Comparison of ENCODE assay signal across 8 cellular contexts in the genomic region with DNA sequence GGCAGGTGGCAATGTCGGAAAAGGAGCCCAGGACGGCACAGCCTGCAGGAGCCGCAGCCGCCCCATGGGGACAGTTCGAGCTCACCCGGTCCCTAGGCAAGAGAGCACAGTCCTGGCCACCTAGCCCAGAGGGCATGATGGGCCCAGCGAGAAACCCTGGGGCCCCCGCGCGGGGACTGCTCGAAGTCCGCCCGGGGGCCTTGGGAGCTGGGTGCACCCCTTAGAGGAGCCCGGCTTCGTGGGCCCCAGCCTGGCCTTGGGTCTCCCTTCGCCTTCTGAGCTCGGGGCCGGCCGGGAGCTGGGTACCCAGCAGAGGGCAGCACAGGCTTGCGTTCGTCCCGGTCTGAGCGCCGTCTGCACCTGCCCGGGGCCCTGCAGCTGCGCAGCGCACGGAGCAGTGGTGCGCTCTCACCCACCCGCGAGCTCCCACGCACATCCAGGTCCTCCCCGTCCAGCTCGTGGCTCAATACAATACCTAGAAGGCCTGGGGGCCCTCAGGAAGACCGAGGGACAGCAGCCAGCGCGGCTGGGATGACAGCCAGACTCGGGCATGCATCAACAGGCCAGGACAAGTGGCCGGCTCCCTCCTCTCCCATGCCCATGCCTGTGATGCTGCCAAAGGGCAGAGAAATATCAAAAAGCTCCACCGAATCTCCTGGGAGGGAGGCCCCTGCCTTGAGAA.
DNase-seq lines count a peak whose midpoint lies in the region; ATAC-seq, FAIRE-seq and TF ChIP-seq lines count a peak whose summit lies in the region.

No MANE protein-coding gene starts in this region.

- H3K9me3 Mint-ChIP-seq in activated CD4-positive, alpha-beta T cell treated with anti-CD3 and anti-CD28 coated beads, Interleukin-2, amount 10 ng/mL, durations not matched to agents 24 days and 14 days: no peaks in the 10 kb centered on the region

- no peak overlapping the region for H3K27ac Mint-ChIP-seq in activated CD4-positive, alpha-beta T cell treated with anti-CD3 and anti-CD28 coated beads, Interleukin-2, amount 10 ng/mL, durations not matched to agents 24 days and 14 days

- TF ChIP-seq CTCF in colonic mucosa (IDR thresholded peaks at IDR 0.05): peak; percentile 75
- peak; percentile 97 for TF ChIP-seq CTCF in HepG2 (CRISPR knock-in tag; IDR thresholded peaks at IDR 0.05)

- FAIRE-seq in HepG2 (lab: Jason Lieb, UNC): no peak

- in situ Hi-C loops in HepG2 (cut with HindIII; ENCODE audit: extremely low pct_ligation_motif_present, low pct_unique_long_range_greater_than_20kb): loop anchor here (25.0 kb wide), 1 partner anchor 856 kb away; no protein-coding TSS in a partner anchor

- H3K9me3 ChIP-seq in colonic mucosa: no peaks in the 10 kb centered on the region
- no peaks in the 10 kb centered on the region for H3K9me3 ChIP-seq in HepG2 (ENCODE audit: low read length)

- H3K4me1 ChIP-seq in colonic mucosa (peaks cover 6% of the 10 kb centered on the region), HepG2 (ENCODE audit: insufficient read depth, low read length) (peaks cover 52% of the 10 kb centered on the region)

- CTCF ChIA-PET in HepG2 (lab: Yijun Ruan, JAX; ENCODE audit: low intra/inter-chr PET ratio, low total read pairs): interaction anchor here (1.7 to 2.1 kb wide), 3 partner anchors 288 to 302 kb away, joined by 4 to 21 read pairs (median 7); no protein-coding TSS in a partner anchor

- TF ChIP-seq POLR2A in HepG2 (IDR thresholded peaks at IDR 0.05; ENCODE audit: insufficient read depth in 1 of 2, low read depth in 2 of 2, low read length in 2 of 2): no peak

- H3K36me3 Mint-ChIP-seq in activated CD4-positive, alpha-beta T cell treated with anti-CD3 and anti-CD28 coated beads, Interleukin-2, amount 10 ng/mL, durations not matched to agents 24 days and 14 days (ENCODE audit: low read depth): no peaks in the 10 kb centered on the region

- H3K27me3 Mint-ChIP-seq in activated CD4-positive, alpha-beta T cell treated with anti-CD3 and anti-CD28 coated beads, Interleukin-2, amount 10 ng/mL, durations not matched to agents 24 days and 14 days: peaks cover 60% of the 10 kb centered on the region

- BruUV-seq in HepG2 (replicated peaks; lab: Mats Ljungman, UMichigan): no TSS peak

- H4K20me1 ChIP-seq in HepG2 (ENCODE audit: insufficient read depth, low read length): no peaks in the 10 kb centered on the region

- no peaks in the 10 kb centered on the region for H3K79me2 ChIP-seq in HepG2 (ENCODE audit: insufficient read depth, low read length)

- no CpG with 5 or more reads among the region's 40 CpGs for WGBS in HepG2 (ENCODE audit: low lambda C conversion rate)

- H3K4me3 ChIP-seq in colonic mucosa (peak overlapping the region; percentile 12), HepG2 (replicated peaks in 1 of 3; ENCODE audit: insufficient read depth in 1 of 3, low read depth in 2 of 3, low read length in 3 of 3) (peak overlapping the region; percentile 49 to 68 (median 49); a peak in 5 of 6 replicates)

- H3K4me2 ChIP-seq in HepG2 (ENCODE audit: low read depth, low read length): peak overlapping the region; percentile 85

- H2AFZ ChIP-seq in HepG2 (ENCODE audit: low read length): no peak overlapping the region

- ATAC-seq in GM18907 (IDR thresholded peaks at IDR 0.05; ENCODE audit: unreplicated experiment): peak; percentile 75
- peak; percentile 82 for ATAC-seq in HG03135 (IDR thresholded peaks at IDR 0.05; ENCODE audit: unreplicated experiment)
- ATAC-seq in HepG2: peak; percentile 98

- intact Hi-C loops in activated CD4-positive, alpha-beta T cell treated with anti-CD3 and anti-CD28 coated beads, Interleukin-2, amount 10 ng/mL, durations not matched to agents 24 days and 14 days (cut with micrococcal nuclease): loop anchor here (1.0 kb wide), 1 partner anchor 302 kb away; no protein-coding TSS in a partner anchor
- intact Hi-C loops in colonic mucosa (cut with DNase I) (loop anchor here (10.0 kb wide), 1 partner anchor 364 kb away; no protein-coding TSS in a partner anchor), HepG2 (cut with micrococcal nuclease; ENCODE audit: unreplicated experiment) (loop anchor here (1.0 to 10.0 kb wide), 3 partner anchors 274 to 302 kb away; no protein-coding TSS in a partner anchor)

- H3K36me3 ChIP-seq in colonic mucosa: no peaks in the 10 kb centered on the region
- no peaks in the 10 kb centered on the region for H3K36me3 ChIP-seq in HepG2 (replicated peaks in 1 of 2; ENCODE audit: control insufficient read depth in 1 of 2, insufficient read depth in 2 of 2, low read length in 2 of 2)

- H3K4me1 Mint-ChIP-seq in activated CD4-positive, alpha-beta T cell treated with anti-CD3 and anti-CD28 coated beads, Interleukin-2, amount 10 ng/mL, durations not matched to agents 24 days and 14 days: peaks cover 12% of the 10 kb centered on the region

- TF ChIP-seq EP300 in HepG2 (IDR thresholded peaks at IDR 0.05; ENCODE audit: low read depth in 2 of 2, low read length in 2 of 2) (no peak), HepG2 (CRISPR knock-in tag; IDR thresholded peaks at IDR 0.05; ENCODE audit: borderline replicate concordance) (no peak)

- peak; percentile 82 for DNase-seq in AG08395 (ENCODE audit: low spot score)
- DNase-seq in NCI-H226: peak; percentile 9
- peak; percentile 90 for DNase-seq in activated CD4-positive, alpha-beta T cell treated with anti-CD3 and anti-CD28 coated beads, Interleukin-2, amount 10 ng/mL, durations not matched to agents 24 days and 14 days
- DNase-seq in colonic mucosa: peak; percentile 69
- DNase-seq in HepG2 (ENCODE audit: low spot score): peak; percentile 35
- DNase-seq in stimulated activated CD4-positive, alpha-beta T cell treated with anti-CD3 and anti-CD28 coated beads, Interleukin-4, amount 100 ng/mL, for 48 hours (ENCODE audit: low read depth in 2 of 2): peak; percentile 69 to 74

- peak; percentile 86 for TF ChIP-seq RAD21 in HepG2 (CRISPR knock-in tag; IDR thresholded peaks at IDR 0.05)

- peak overlapping the region; percentile 49 for H3K4me3 Mint-ChIP-seq in activated CD4-positive, alpha-beta T cell treated with anti-CD3 and anti-CD28 coated beads, Interleukin-2, amount 10 ng/mL, durations not matched to agents 24 days and 14 days

- POLR2A ChIA-PET in HepG2 (lab: Yijun Ruan, JAX): no interaction called here

- H3K9ac ChIP-seq in colonic mucosa (ENCODE audit: low read depth in 2 of 2, low read length in 2 of 2) (peak overlapping the region in 1 of 2 donors; percentile 19), HepG2 (ENCODE audit: insufficient read depth, low read depth, low read length) (peak overlapping the region; percentile 12; the same call in 1 of the 2 replicates)

- no peaks in the 10 kb centered on the region for H3K27me3 ChIP-seq in colonic mucosa
- H3K27me3 ChIP-seq in HepG2 (ENCODE audit: control insufficient read depth in 1 of 2, insufficient read depth in 2 of 2, low read length in 2 of 2): peaks cover 1 to 21% of the 10 kb centered on the region in 2 experiments; a peak in 2 of 5 replicates

- H3K27ac ChIP-seq in colonic mucosa (no peak overlapping the region), HepG2 (ENCODE audit: extremely low read length, insufficient read depth, low read length) (no peak overlapping the region)

TF ChIP-seq in HepG2, 621 proteins besides CTCF, POLR2A, EP300 and RAD21 (continues in another document):
- TF ChIP-seq HOXA3 (CRISPR knock-in tag; IDR thresholded peaks at IDR 0.05) (peak; percentile 38; the same call in 1 of the 2 replicates), ZNF547 (CRISPR knock-in tag; IDR thresholded peaks at IDR 0.05) (no peak), HDAC6 (IDR thresholded peaks at IDR 0.05; ENCODE audit: low read depth, low read length) (no peak), RARA (CRISPR knock-in tag; IDR thresholded peaks at IDR 0.05) (no peak), THAP11 (CRISPR knock-in tag; IDR thresholded peaks at IDR 0.05) (no peak), AGO2 (optimal IDR thresholded peaks at IDR 0.05; ENCODE audit: low read depth, low read length) (no peak)

Comparison
In these comparisons a context has a peak if more than half of its experiments do, and no peak if none do; other contexts are left out.
1. DNase-seq: peak in every context shown above with its lines; median percentile 90 in activated CD4-positive, alpha-beta T cell treated with anti-CD3 and anti-CD28 coated beads, Interleukin-2, amount 10 ng/mL, durations not matched to agents 24 days and 14 days; 82 in AG08395; 72 in stimulated activated CD4-positive, alpha-beta T cell treated with anti-CD3 and anti-CD28 coated beads, Interleukin-4, amount 100 ng/mL, for 48 hours; 69 in colonic mucosa; 35 in HepG2; 9 in NCI-H226.